In the genomic region with DNA sequence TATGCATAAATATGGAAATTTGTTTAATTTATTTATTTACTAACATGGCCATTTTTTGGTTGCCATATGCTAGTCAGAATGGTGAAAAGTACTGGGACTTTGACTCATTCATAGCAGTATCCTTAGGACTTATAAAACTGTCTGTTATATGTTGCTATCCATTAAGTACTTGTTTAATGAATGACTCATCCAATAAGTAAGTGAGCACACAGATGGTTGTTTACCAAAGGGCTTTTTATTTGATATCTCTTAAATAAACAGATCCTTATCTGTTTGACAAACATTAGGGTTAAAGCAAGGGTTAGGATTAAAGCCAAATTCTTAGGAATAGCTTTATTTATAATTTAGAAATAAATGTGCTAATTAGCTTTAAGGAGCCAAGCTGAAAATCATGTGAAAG, we compare ENCODE assay signal across 1 cellular context.
A peak's percentile ranks its signal among the peaks of the same experiment; 100 is the strongest.
TF ChIP-seq lines count a peak whose summit lies in the region.

No MANE protein-coding gene starts in this region.

TF ChIP-seq in HepG2, 621 proteins besides CTCF, POLR2A, EP300 and RAD21 (continued from another document and continues in another):
- TF ChIP-seq, protein P1, sequence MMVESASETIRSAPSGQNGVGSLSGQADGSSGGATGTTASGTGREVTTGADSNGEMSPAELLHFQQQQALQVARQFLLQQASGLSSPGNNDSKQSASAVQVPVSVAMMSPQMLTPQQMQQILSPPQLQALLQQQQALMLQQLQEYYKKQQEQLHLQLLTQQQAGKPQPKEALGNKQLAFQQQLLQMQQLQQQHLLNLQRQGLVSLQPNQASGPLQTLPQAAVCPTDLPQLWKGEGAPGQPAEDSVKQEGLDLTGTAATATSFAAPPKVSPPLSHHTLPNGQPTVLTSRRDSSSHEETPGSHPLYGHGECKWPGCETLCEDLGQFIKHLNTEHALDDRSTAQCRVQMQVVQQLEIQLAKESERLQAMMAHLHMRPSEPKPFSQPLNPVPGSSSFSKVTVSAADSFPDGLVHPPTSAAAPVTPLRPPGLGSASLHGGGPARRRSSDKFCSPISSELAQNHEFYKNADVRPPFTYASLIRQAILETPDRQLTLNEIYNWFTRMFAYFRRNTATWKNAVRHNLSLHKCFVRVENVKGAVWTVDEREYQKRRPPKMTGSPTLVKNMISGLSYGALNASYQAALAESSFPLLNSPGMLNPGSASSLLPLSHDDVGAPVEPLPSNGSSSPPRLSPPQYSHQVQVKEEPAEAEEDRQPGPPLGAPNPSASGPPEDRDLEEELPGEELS (CRISPR knock-in tag; IDR thresholded peaks at IDR 0.05), result peak; percentile 30; the same call in 1 of the 2 replicates
- TF ChIP-seq RARA (CRISPR knock-in tag; IDR thresholded peaks at IDR 0.05), result peak; percentile 82
- peak; percentile 37 to 93; a peak in 3 of 4 replicates for TF ChIP-seq NR2F1 (CRISPR knock-in tag; IDR thresholded peaks at IDR 0.05)
- peak; percentile 95 for TF ChIP-seq FOXA1 (IDR thresholded peaks at IDR 0.05)
- peak; percentile 90 for TF ChIP-seq FOXA1 (CRISPR knock-in tag; IDR thresholded peaks at IDR 0.05)
- TF ChIP-seq, protein P2, sequence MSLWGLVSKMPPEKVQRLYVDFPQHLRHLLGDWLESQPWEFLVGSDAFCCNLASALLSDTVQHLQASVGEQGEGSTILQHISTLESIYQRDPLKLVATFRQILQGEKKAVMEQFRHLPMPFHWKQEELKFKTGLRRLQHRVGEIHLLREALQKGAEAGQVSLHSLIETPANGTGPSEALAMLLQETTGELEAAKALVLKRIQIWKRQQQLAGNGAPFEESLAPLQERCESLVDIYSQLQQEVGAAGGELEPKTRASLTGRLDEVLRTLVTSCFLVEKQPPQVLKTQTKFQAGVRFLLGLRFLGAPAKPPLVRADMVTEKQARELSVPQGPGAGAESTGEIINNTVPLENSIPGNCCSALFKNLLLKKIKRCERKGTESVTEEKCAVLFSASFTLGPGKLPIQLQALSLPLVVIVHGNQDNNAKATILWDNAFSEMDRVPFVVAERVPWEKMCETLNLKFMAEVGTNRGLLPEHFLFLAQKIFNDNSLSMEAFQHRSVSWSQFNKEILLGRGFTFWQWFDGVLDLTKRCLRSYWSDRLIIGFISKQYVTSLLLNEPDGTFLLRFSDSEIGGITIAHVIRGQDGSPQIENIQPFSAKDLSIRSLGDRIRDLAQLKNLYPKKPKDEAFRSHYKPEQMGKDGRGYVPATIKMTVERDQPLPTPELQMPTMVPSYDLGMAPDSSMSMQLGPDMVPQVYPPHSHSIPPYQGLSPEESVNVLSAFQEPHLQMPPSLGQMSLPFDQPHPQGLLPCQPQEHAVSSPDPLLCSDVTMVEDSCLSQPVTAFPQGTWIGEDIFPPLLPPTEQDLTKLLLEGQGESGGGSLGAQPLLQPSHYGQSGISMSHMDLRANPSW (CRISPR knock-in tag; IDR thresholded peaks at IDR 0.05; ENCODE audit: borderline replicate concordance), result no peak
- no peak for TF ChIP-seq NFE2L2 (IDR thresholded peaks at IDR 0.05; ENCODE audit: low read length)
- TF ChIP-seq JUND (CRISPR knock-in tag; IDR thresholded peaks at IDR 0.05), result peak; percentile 81
- TF ChIP-seq SOX5 (CRISPR knock-in tag; IDR thresholded peaks at IDR 0.05; ENCODE audit: borderline replicate concordance), result peak; percentile 39; the same call in 1 of the 2 replicates
- 0 out of 2 replicates have a peak, but pooled peaks have one; percentile 39 for TF ChIP-seq BCL6 (CRISPR knock-in tag; IDR thresholded peaks at IDR 0.05)
- peak; percentile 89 for TF ChIP-seq NR2F6 (IDR thresholded peaks at IDR 0.05)
- peak; percentile 73 for TF ChIP-seq NR2F6 (CRISPR knock-in tag; IDR thresholded peaks at IDR 0.05)
- TF ChIP-seq, protein P3, sequence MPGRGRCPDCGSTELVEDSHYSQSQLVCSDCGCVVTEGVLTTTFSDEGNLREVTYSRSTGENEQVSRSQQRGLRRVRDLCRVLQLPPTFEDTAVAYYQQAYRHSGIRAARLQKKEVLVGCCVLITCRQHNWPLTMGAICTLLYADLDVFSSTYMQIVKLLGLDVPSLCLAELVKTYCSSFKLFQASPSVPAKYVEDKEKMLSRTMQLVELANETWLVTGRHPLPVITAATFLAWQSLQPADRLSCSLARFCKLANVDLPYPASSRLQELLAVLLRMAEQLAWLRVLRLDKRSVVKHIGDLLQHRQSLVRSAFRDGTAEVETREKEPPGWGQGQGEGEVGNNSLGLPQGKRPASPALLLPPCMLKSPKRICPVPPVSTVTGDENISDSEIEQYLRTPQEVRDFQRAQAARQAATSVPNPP (CRISPR knock-in tag; IDR thresholded peaks at IDR 0.05), result no peak
- peak; percentile 63 for TF ChIP-seq NCOA2 (CRISPR knock-in tag; IDR thresholded peaks at IDR 0.05)
- TF ChIP-seq TBL1XR1 (IDR thresholded peaks at IDR 0.05; ENCODE audit: borderline replicate concordance, low read length, partially characterized antibody), result peak; percentile 61
- peak; percentile 72 for TF ChIP-seq ATF3 (CRISPR knock-in tag; IDR thresholded peaks at IDR 0.05)
- peak; percentile 88 for TF ChIP-seq MIXL1 (CRISPR knock-in tag; IDR thresholded peaks at IDR 0.05)
- TF ChIP-seq ZFP36 (IDR thresholded peaks at IDR 0.05; ENCODE audit: borderline replicate concordance, low read depth, low read length, partially characterized antibody), result peak; percentile 52
- peak; percentile 78; the same call in 1 of the 2 replicates for TF ChIP-seq NFIC (IDR thresholded peaks at IDR 0.05; ENCODE audit: low read length)
- TF ChIP-seq ZNF280D (CRISPR knock-in tag; IDR thresholded peaks at IDR 0.05), result no peak
- peak; percentile 85 for TF ChIP-seq ISL2 (CRISPR knock-in tag; IDR thresholded peaks at IDR 0.05)
- peak; percentile 88 for TF ChIP-seq HMG20A (CRISPR knock-in tag; IDR thresholded peaks at IDR 0.05; ENCODE audit: borderline replicate concordance)
- TF ChIP-seq NKX3-1 (CRISPR knock-in tag; IDR thresholded peaks at IDR 0.05), result peak; percentile 94; the same call in 1 of the 2 replicates
- TF ChIP-seq FOSL1 (CRISPR knock-in tag; IDR thresholded peaks at IDR 0.05; ENCODE audit: borderline replicate concordance), result peak; percentile 94
- TF ChIP-seq FOXA3 (CRISPR knock-in tag; IDR thresholded peaks at IDR 0.05), result peak; percentile 95
- TF ChIP-seq GATA4 (IDR thresholded peaks at IDR 0.05; ENCODE audit: borderline replicate concordance, low read depth), result peak; percentile 61; the same call in 1 of the 2 replicates
- TF ChIP-seq, protein P4, sequence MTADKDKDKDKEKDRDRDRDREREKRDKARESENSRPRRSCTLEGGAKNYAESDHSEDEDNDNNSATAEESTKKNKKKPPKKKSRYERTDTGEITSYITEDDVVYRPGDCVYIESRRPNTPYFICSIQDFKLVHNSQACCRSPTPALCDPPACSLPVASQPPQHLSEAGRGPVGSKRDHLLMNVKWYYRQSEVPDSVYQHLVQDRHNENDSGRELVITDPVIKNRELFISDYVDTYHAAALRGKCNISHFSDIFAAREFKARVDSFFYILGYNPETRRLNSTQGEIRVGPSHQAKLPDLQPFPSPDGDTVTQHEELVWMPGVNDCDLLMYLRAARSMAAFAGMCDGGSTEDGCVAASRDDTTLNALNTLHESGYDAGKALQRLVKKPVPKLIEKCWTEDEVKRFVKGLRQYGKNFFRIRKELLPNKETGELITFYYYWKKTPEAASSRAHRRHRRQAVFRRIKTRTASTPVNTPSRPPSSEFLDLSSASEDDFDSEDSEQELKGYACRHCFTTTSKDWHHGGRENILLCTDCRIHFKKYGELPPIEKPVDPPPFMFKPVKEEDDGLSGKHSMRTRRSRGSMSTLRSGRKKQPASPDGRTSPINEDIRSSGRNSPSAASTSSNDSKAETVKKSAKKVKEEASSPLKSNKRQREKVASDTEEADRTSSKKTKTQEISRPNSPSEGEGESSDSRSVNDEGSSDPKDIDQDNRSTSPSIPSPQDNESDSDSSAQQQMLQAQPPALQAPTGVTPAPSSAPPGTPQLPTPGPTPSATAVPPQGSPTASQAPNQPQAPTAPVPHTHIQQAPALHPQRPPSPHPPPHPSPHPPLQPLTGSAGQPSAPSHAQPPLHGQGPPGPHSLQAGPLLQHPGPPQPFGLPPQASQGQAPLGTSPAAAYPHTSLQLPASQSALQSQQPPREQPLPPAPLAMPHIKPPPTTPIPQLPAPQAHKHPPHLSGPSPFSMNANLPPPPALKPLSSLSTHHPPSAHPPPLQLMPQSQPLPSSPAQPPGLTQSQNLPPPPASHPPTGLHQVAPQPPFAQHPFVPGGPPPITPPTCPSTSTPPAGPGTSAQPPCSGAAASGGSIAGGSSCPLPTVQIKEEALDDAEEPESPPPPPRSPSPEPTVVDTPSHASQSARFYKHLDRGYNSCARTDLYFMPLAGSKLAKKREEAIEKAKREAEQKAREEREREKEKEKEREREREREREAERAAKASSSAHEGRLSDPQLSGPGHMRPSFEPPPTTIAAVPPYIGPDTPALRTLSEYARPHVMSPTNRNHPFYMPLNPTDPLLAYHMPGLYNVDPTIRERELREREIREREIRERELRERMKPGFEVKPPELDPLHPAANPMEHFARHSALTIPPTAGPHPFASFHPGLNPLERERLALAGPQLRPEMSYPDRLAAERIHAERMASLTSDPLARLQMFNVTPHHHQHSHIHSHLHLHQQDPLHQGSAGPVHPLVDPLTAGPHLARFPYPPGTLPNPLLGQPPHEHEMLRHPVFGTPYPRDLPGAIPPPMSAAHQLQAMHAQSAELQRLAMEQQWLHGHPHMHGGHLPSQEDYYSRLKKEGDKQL (CRISPR knock-in tag; IDR thresholded peaks at IDR 0.05; ENCODE audit: low read depth), result peak; percentile 94
- TF ChIP-seq TCF7 (IDR thresholded peaks at IDR 0.05; ENCODE audit: low read depth), result peak; percentile 44; the same call in 1 of the 2 replicates
- TF ChIP-seq SKI (IDR thresholded peaks at IDR 0.05; ENCODE audit: partially characterized antibody), result peak; percentile 36
- no peak for TF ChIP-seq HOXA5 (CRISPR knock-in tag; IDR thresholded peaks at IDR 0.05)
- no peak for TF ChIP-seq ZNF317 (CRISPR knock-in tag; IDR thresholded peaks at IDR 0.05)
- no peak for TF ChIP-seq FOXP1 (IDR thresholded peaks at IDR 0.05)
- TF ChIP-seq FOXP1 (CRISPR knock-in tag; IDR thresholded peaks at IDR 0.05), result peak; percentile 54
- no peak for TF ChIP-seq PATZ1 (CRISPR knock-in tag; IDR thresholded peaks at IDR 0.05)
- 0 out of 2 replicates have a peak, but pooled peaks have one; percentile 6 for TF ChIP-seq ATF7 (IDR thresholded peaks at IDR 0.05)
- TF ChIP-seq ATF7 (CRISPR knock-in tag; IDR thresholded peaks at IDR 0.05), result no peak
- no peak for TF ChIP-seq KDM4B (CRISPR knock-in tag; IDR thresholded peaks at IDR 0.05)
- peak; percentile 73 for TF ChIP-seq GATAD2A (CRISPR knock-in tag; IDR thresholded peaks at IDR 0.05)
- TF ChIP-seq HHEX (CRISPR knock-in tag; IDR thresholded peaks at IDR 0.05), result peak; percentile 85
- TF ChIP-seq SATB2 (CRISPR knock-in tag; IDR thresholded peaks at IDR 0.05), result 0 out of 2 replicates have a peak, but pooled peaks have one; percentile 62
- TF ChIP-seq RXRB (CRISPR knock-in tag; IDR thresholded peaks at IDR 0.05; ENCODE audit: borderline replicate concordance), result peak; percentile 36; the same call in 1 of the 2 replicates
- peak; percentile 84 for TF ChIP-seq NR2F2 (IDR thresholded peaks at IDR 0.05; ENCODE audit: borderline replicate concordance, low read depth)
- TF ChIP-seq LRRFIP1 (CRISPR knock-in tag; conservative IDR thresholded peaks at IDR 0.05), result no peak
- TF ChIP-seq FOXJ3 (CRISPR knock-in tag; IDR thresholded peaks at IDR 0.05; ENCODE audit: borderline replicate concordance), result 0 out of 2 replicates have a peak, but pooled peaks have one; percentile 39
